In the genomic region with DNA sequence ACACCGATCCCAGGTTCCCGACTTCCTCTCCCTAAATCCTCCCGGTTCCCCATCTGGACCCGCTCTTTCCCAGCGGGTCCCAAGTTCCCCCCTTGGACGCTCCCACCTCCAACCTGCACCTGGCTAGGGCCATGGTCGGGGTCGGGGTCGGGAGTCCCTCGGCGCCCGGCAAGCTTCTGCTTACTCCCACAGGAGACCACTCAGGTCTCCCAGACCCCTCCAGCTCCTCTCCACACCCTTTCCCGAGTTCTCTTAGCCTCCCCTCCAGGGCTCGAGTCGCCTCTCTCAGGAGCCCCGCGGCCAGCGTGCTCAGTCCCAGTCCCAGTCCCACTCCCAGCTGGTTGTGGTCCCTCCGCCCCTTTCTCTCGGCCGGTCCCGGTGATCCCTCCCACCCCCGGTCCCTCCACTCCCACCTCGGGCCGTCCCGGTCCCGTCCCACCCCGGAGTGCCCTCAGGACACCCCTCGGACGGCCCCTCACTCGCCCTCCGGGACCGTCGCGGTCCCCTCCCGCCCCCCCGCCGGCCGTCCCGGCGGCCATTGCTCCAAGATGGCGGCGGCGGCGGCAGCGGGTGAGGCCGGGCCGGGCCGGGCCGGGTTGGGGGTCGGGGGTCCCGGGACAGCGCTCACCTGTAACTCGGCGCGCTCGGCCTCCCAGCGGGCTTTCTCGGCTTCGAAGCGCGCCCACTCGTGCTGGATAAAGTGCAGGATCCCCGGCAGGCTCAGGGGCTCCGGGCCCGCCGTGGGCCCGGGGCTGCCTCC, we compare ENCODE assay signal across 8 cellular contexts. TPM values are rescaled to one million over a fixed set of nuclear protein-coding genes. Genes with fewer than 3 reads are reported as not detected.
A peak's percentile ranks its signal among the peaks of the same experiment; 100 is the strongest.
DNase-seq lines count a peak whose midpoint lies in the region; ATAC-seq and TF ChIP-seq lines count a peak whose summit lies in the region.

A gene with protein sequence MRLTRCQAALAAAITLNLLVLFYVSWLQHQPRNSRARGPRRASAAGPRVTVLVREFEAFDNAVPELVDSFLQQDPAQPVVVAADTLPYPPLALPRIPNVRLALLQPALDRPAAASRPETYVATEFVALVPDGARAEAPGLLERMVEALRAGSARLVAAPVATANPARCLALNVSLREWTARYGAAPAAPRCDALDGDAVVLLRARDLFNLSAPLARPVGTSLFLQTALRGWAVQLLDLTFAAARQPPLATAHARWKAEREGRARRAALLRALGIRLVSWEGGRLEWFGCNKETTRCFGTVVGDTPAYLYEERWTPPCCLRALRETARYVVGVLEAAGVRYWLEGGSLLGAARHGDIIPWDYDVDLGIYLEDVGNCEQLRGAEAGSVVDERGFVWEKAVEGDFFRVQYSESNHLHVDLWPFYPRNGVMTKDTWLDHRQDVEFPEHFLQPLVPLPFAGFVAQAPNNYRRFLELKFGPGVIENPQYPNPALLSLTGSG (plus strand): TSS at position 537 of the 760 bp plus-strand sequence. CDS start 9,394 bp downstream, outside the sequence.

- ATAC-seq in HG02970 (IDR thresholded peaks at IDR 0.05; ENCODE audit: low FRiP score, unreplicated experiment), result peak; percentile 36

- no peak for TF ChIP-seq CTCF in GM10248 (IDR thresholded peaks at IDR 0.05; ENCODE audit: control extremely low read depth, extremely low read depth, low read depth, missing control alignments)

- intact Hi-C loops in dendritic cell treated with granulocyte-macrophage colony-stimulating factor and Interleukin-4, amounts not matched to agents 40 ng/mL and 50 ng/mL, for 4 days (cut with micrococcal nuclease), result no loop called here

- peaks cover 73% of the 10 kb centered on the region for H3K4me1 Mint-ChIP-seq in dendritic cell treated with granulocyte-macrophage colony-stimulating factor and Interleukin-4, amounts not matched to agents 40 ng/mL and 50 ng/mL, for 4 days (ENCODE audit: low read depth)

- CTCF ChIA-PET in GM10248 (lab: Yijun Ruan, JAX), result interaction anchor here (1.2 to 1.9 kb wide), 2 partner anchors 10 to 12 kb away, joined by 4 to 5 read pairs; no protein-coding TSS in a partner anchor

- H3K27ac Mint-ChIP-seq in dendritic cell treated with granulocyte-macrophage colony-stimulating factor and Interleukin-4, amounts not matched to agents 40 ng/mL and 50 ng/mL, for 4 days, result peak within 1 kb of the TSS; percentile 94

- H3K36me3 Mint-ChIP-seq in dendritic cell treated with granulocyte-macrophage colony-stimulating factor and Interleukin-4, amounts not matched to agents 40 ng/mL and 50 ng/mL, for 4 days (ENCODE audit: low read depth), result peaks cover 43% of the 10 kb centered on the region

- H3K4me3 Mint-ChIP-seq in dendritic cell treated with granulocyte-macrophage colony-stimulating factor and Interleukin-4, amounts not matched to agents 40 ng/mL and 50 ng/mL, for 4 days, result peak within 1 kb of the TSS; percentile 100

- H3K9me3 Mint-ChIP-seq in dendritic cell treated with granulocyte-macrophage colony-stimulating factor and Interleukin-4, amounts not matched to agents 40 ng/mL and 50 ng/mL, for 4 days, result no peaks in the 10 kb centered on the region

- POLR2A ChIA-PET in GM10248 (lab: Yijun Ruan, JAX), result interaction anchor here (1.1 kb wide), 1 partner anchor 10 kb away, joined by 3 read pairs; no protein-coding TSS in a partner anchor

- no peaks in the 10 kb centered on the region for H3K27me3 Mint-ChIP-seq in dendritic cell treated with granulocyte-macrophage colony-stimulating factor and Interleukin-4, amounts not matched to agents 40 ng/mL and 50 ng/mL, for 4 days

- DNase-seq in GM10248 (ENCODE audit: extremely low spot score) (peak; percentile 68), UCSD-AML1 (lab: John Stamatoyannopoulos, UW; ENCODE audit: unreplicated experiment) (peak; percentile 53), lung microvascular endothelial cell (ENCODE audit: low read depth in 2 of 2) (peak in 1 of 2 donors; percentile 33), islet precursor cell (no peak), amniotic stem cell (lab: John Stamatoyannopoulos, UW) (no peak)
- DNase-seq in stimulated activated naive CD4-positive, alpha-beta T cell (lab: John Stamatoyannopoulos, UW), result peak in 5 of 6 experiments; percentile 12 to 48 (median 25)

RNA-seq across cellular contexts. Expression of the gene that starts here (rescaled TPM):
- total RNA-seq in lung microvascular endothelial cell, result 8.9 and 13.9 TPM in 2 replicates

Comparison
In these comparisons a context has a peak if more than half of its experiments do, and no peak if none do; other contexts are left out.
1. DNase-seq: peak in GM10248 (single experiment), UCSD-AML1 (single experiment) and stimulated activated naive CD4-positive, alpha-beta T cell (5 of 6); none in islet precursor cell (single experiment) and amniotic stem cell (single experiment).